ENCODE assay signal across 9 cellular contexts in genomic region chr4:56465599-56466295, GRCh38. TPM values are rescaled to one million over a fixed set of nuclear protein-coding genes. Genes with fewer than 3 reads are reported as not detected.
DNase-seq lines count a peak whose midpoint lies in the region; ATAC-seq, FAIRE-seq and TF ChIP-seq lines count a peak whose summit lies in the region.
"Had no signal": no experiment of that assay in that cellular context is flagged by ENCODE, and none has a peak within 500 bp of the region (broad histone marks: within the 10 kb centered on the region; RNA-seq: fewer than 3 reads in every experiment).

No MANE protein-coding gene starts in this region.

- H4K20me1 ChIP-seq in astrocyte (ENCODE audit: insufficient read depth, low read length): peaks cover 30% of the 10 kb centered on the region

- peaks cover 5% of the 10 kb centered on the region for H3K36me3 Mint-ChIP-seq in astrocyte (ENCODE audit: low read depth, unreplicated experiment)

- H2AK5ac ChIP-seq in mesenchymal stem cell (ENCODE audit: low read length, severe bottlenecking): peak overlapping the region; percentile 49

- H3K27me3 Mint-ChIP-seq in astrocyte (ENCODE audit: low read depth, unreplicated experiment): no peaks in the 10 kb centered on the region

- H2BK5ac ChIP-seq in mesenchymal stem cell (ENCODE audit: low read depth, low read length, poor library complexity, severe bottlenecking): no peak overlapping the region

- H3K4me3 Mint-ChIP-seq in astrocyte (ENCODE audit: unreplicated experiment): peak overlapping the region; percentile 97

- H3K79me1 ChIP-seq in mesenchymal stem cell (replicated peaks; ENCODE audit: low read length, poor library complexity, severe bottlenecking): peaks cover 6% of the 10 kb centered on the region

- peak overlapping the region in 1 of 2 experiments; percentile 19 for H3K18ac ChIP-seq in mesenchymal stem cell (ENCODE audit: low read depth in 1 of 2, low read length in 2 of 2)

- H2AFZ ChIP-seq in astrocyte (ENCODE audit: low read depth, low read length) (no peak overlapping the region), mesenchymal stem cell (ENCODE audit: low read depth, low read length) (no peak overlapping the region)

- no peak for ATAC-seq in HG03571 (IDR thresholded peaks at IDR 0.05; ENCODE audit: unreplicated experiment)

- H3K4me1 ChIP-seq in HUES64 (ENCODE audit: insufficient read depth, low read length) (peaks cover 15% of the 10 kb centered on the region; the same call in 1 of the 2 replicates), astrocyte (ENCODE audit: insufficient read depth, low read length) (peaks cover 11% of the 10 kb centered on the region), mesenchymal stem cell (ENCODE audit: control insufficient read depth, insufficient read depth, low read depth, low read length) (peaks cover 4% of the 10 kb centered on the region)

- H2BK12ac ChIP-seq in mesenchymal stem cell (ENCODE audit: low read length in 2 of 2): no peak overlapping the region

- H3K27ac ChIP-seq in HUES64 (ENCODE audit: low read depth, low read length) (no peak overlapping the region), astrocyte (ENCODE audit: low read depth, low read length) (peak overlapping the region; percentile 95), mesenchymal stem cell (ENCODE audit: low read length, poor library complexity, severe bottlenecking) (peak overlapping the region; percentile 1)

- H2BK120ac ChIP-seq in mesenchymal stem cell (ENCODE audit: low read depth, low read length): no peak overlapping the region

- no peaks in the 10 kb centered on the region for H3K9me3 Mint-ChIP-seq in astrocyte (ENCODE audit: unreplicated experiment)

- H3K4me2 ChIP-seq in astrocyte (ENCODE audit: low read length) (peak overlapping the region; percentile 99), mesenchymal stem cell (ENCODE audit: low read length, poor library complexity, severe bottlenecking) (peak overlapping the region; percentile 49)

- H3K79me2 ChIP-seq in astrocyte (ENCODE audit: insufficient read depth, low read length): peaks cover 72% of the 10 kb centered on the region

- DNase-seq in AG20443 (ENCODE audit: low spot score) (peak; percentile 11), astrocyte (ENCODE audit: low read depth) (peak; percentile 49), mesenchymal stem cell (peak; percentile 36), iPS-NIHi11 (ENCODE audit: low spot score) (no peak), GM19239 (ENCODE audit: insufficient read length, low spot score) (no peak)
- no peak for DNase-seq in stimulated activated naive CD4-positive, alpha-beta T cell treated with Interleukin-2 at 50 U/mL for 16 hours (lab: John Stamatoyannopoulos, UW)

- H3K23ac ChIP-seq in mesenchymal stem cell (ENCODE audit: low read length in 2 of 2): peak overlapping the region in 1 of 2 experiments; percentile 6

- no peak overlapping the region for H4K91ac ChIP-seq in mesenchymal stem cell (ENCODE audit: low read length)

- 70% methylated on average over 10 of the region's 10 CpGs for WGBS in HUES64
- 78% methylated on average over 9 of the region's 10 CpGs for WGBS in mesenchymal stem cell

- peak overlapping the region; percentile 86; the same call in 1 of the 2 replicates for H3K9ac ChIP-seq in HUES64 (ENCODE audit: low read depth, low read length)
- H3K9ac ChIP-seq in astrocyte (ENCODE audit: low read length): peak overlapping the region; percentile 99
- H3K9ac ChIP-seq in mesenchymal stem cell (ENCODE audit: low read length): peak overlapping the region; percentile 99

- FAIRE-seq in astrocyte (lab: Jason Lieb, UNC) (no peak), GM19239 (lab: Jason Lieb, UNC) (no peak)

- peak overlapping the region; percentile 99 for H3K27ac Mint-ChIP-seq in astrocyte (ENCODE audit: unreplicated experiment)

- H4K8ac ChIP-seq in mesenchymal stem cell (ENCODE audit: low read length): peak overlapping the region; percentile 86

- H3K4ac ChIP-seq in mesenchymal stem cell (ENCODE audit: low read depth in 1 of 2, low read length in 2 of 2): peak overlapping the region in 1 of 2 experiments; percentile 92

- no peak overlapping the region for H3K14ac ChIP-seq in mesenchymal stem cell (ENCODE audit: low read length in 2 of 2)

- H3K27me3 ChIP-seq in HUES64 (ENCODE audit: insufficient read depth, low read length) (no peaks in the 10 kb centered on the region), astrocyte (ENCODE audit: insufficient read depth, low read length) (no peaks in the 10 kb centered on the region), mesenchymal stem cell (ENCODE audit: control insufficient read depth in 1 of 2, insufficient read depth in 1 of 2, low read length in 2 of 2) (no peaks in the 10 kb centered on the region)
- H3K27me3 ChIP-seq: adrenal gland had no signal

- H3K4me1 Mint-ChIP-seq in astrocyte (ENCODE audit: low read depth, unreplicated experiment): peaks cover 18% of the 10 kb centered on the region

- H3K9me3 ChIP-seq in HUES64 (ENCODE audit: insufficient read depth, low read depth, low read length): no peaks in the 10 kb centered on the region
- no peaks in the 10 kb centered on the region for H3K9me3 ChIP-seq in astrocyte (ENCODE audit: insufficient read depth, low read depth, low read length)
- no peaks in the 10 kb centered on the region for H3K9me3 ChIP-seq in mesenchymal stem cell (ENCODE audit: control insufficient read depth, low read length)
- H3K9me3 ChIP-seq: adrenal gland had no signal

- no peak overlapping the region for H2BK15ac ChIP-seq in mesenchymal stem cell (ENCODE audit: low read depth, poor library complexity, severe bottlenecking)

- no peak for TF ChIP-seq CTCF in astrocyte (IDR thresholded peaks at IDR 0.05; ENCODE audit: insufficient read depth, low read depth, low read length)

- peaks cover 39% of the 10 kb centered on the region for H3K36me3 ChIP-seq in HUES64 (ENCODE audit: insufficient read depth, low read length)
- peaks cover 11% of the 10 kb centered on the region for H3K36me3 ChIP-seq in astrocyte (ENCODE audit: insufficient read depth, low read length)
- H3K36me3 ChIP-seq in mesenchymal stem cell (ENCODE audit: control insufficient read depth in 1 of 2, insufficient read depth in 2 of 2, low read depth in 1 of 2, low read length in 2 of 2): peaks cover 5 to 41% of the 10 kb centered on the region in 2 experiments

- H3K4me3 ChIP-seq in HUES64 (ENCODE audit: low read length) (peak overlapping the region; percentile 88), astrocyte (ENCODE audit: insufficient read depth, low read depth, low read length) (peak overlapping the region; percentile 100), mesenchymal stem cell (ENCODE audit: insufficient read depth in 1 of 2, low read depth in 1 of 2, low read length in 2 of 2) (peak overlapping the region; percentile 8 to 95)

RNA-seq across cellular contexts. Expression of gene SRP72, which starts 1.7 kb away (rescaled TPM):
- 96.8 TPM for polyA plus RNA-seq in HUES64 (2013, experiment 1 of 2)
- polyA plus RNA-seq in HUES64 (2013, experiment 2 of 2): 96.0 TPM
- total RNA-seq in astrocyte: 142 and 145 TPM in 2 replicates
- polyA plus RNA-seq in mesenchymal stem cell (2013, experiment 1 of 2): 195 TPM
- 179 TPM for polyA plus RNA-seq in mesenchymal stem cell (2013, experiment 2 of 2)

RNA-seq across cellular contexts. Expression of gene PAICS, which starts 29.7 kb away (rescaled TPM):
- 328 TPM for polyA plus RNA-seq in HUES64 (2013, experiment 1 of 2)
- 347 TPM for polyA plus RNA-seq in HUES64 (2013, experiment 2 of 2)
- total RNA-seq in astrocyte: 146 and 150 TPM in 2 replicates
- 65.7 TPM for polyA plus RNA-seq in mesenchymal stem cell (2013, experiment 1 of 2)
- 67.3 TPM for polyA plus RNA-seq in mesenchymal stem cell (2013, experiment 2 of 2)

RNA-seq across cellular contexts. Expression of gene PPAT, which starts 30.3 kb away (rescaled TPM):
- polyA plus RNA-seq in HUES64 (2013, experiment 1 of 2): 54.8 TPM
- 54.0 TPM for polyA plus RNA-seq in HUES64 (2013, experiment 2 of 2)
- 42.2 and 47.1 TPM in 2 replicates for total RNA-seq in astrocyte
- 9.4 TPM for polyA plus RNA-seq in mesenchymal stem cell (2013, experiment 1 of 2)
- 10.4 TPM for polyA plus RNA-seq in mesenchymal stem cell (2013, experiment 2 of 2)

RNA-seq across cellular contexts. Expression of gene ARL9, which starts 39.8 kb away (rescaled TPM):
- 0.65 TPM for polyA plus RNA-seq in HUES64 (2013, experiment 1 of 2)
- 0.89 TPM for polyA plus RNA-seq in HUES64 (2013, experiment 2 of 2)
- total RNA-seq in astrocyte: 0.73 and 1.2 TPM in 2 replicates
- polyA plus RNA-seq in mesenchymal stem cell (2013, experiment 1 of 2): 1.3 TPM
- polyA plus RNA-seq in mesenchymal stem cell (2013, experiment 2 of 2): 1.3 TPM

Comparison
In these comparisons a context has a peak if more than half of its experiments do, and no peak if none do; other contexts are left out.
1. DNase-seq: peak in AG20443 (single experiment), astrocyte (single experiment) and mesenchymal stem cell (single experiment); none in iPS-NIHi11 (single experiment), GM19239 (single experiment) and stimulated activated naive CD4-positive, alpha-beta T cell treated with Interleukin-2 at 50 U/mL for 16 hours (single experiment).
2. Peak in every context shown above with its lines, with median percentiles within 50 percentile points of each other: H3K4me3 ChIP-seq and H3K9ac ChIP-seq.